17 cellular contexts compared by ENCODE assay signal in the genomic region with DNA sequence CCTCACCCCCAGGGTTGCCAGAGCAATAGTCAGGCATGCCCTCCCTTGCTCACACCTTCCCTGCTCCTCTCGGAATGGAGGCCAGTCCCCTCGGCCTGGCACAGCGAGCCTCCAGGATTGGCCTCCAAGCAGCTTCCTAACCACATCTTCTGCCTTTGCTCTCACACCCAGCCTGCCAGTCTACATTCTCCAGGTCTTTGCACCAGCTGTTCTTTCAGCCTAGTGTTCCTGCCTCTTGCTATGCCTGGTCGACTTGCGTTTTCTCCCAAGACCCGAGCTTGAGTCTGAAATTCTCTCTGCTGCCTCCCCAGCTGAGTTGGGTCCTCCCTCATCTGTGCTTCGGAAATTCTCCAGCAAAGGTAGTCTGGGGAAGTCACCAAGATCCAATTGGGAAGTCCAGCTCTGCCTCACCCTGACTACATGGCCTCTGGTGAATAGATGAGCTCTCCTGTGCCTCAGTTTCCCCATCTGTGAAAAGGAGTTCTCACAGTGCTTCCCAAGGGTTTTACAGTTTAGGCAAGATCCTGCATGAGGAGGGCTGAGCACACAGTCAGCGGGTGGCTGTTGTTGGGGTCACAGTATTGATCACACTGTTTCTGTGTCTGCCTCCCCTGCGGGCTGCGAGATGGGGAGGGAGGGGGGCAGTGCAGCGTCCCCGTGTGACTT. TPM values are rescaled to one million over a fixed set of nuclear protein-coding genes. Genes with fewer than 3 reads are reported as not detected.
DNase-seq lines count a peak whose midpoint lies in the region; ATAC-seq, FAIRE-seq and TF ChIP-seq lines count a peak whose summit lies in the region.
"Had no signal": no experiment of that assay in that cellular context is flagged by ENCODE, and none has a peak within 500 bp of the region (broad histone marks: within the 10 kb centered on the region; RNA-seq: fewer than 3 reads in every experiment).

No MANE protein-coding gene starts in this region.

- TF ChIP-seq RAD21 in K562 (CRISPR knock-in tag; conservative IDR thresholded peaks at IDR 0.05 in 1 of 2, IDR thresholded peaks at IDR 0.05 in 1 of 2): no peak

- BruUV-seq in K562 (replicated peaks; lab: Mats Ljungman, UMichigan): no TSS peak

- intact Hi-C loops in K562 (cut with micrococcal nuclease) (loop anchor here (2.0 to 10.0 kb wide), 2 partner anchors 53 to 339 kb away; no protein-coding TSS in a partner anchor), posterior vena cava (cut with DNase I) (loop anchor here (2.0 to 5.0 kb wide), 3 partner anchors 51 to 129 kb away; no protein-coding TSS in a partner anchor)

- no peaks in the 10 kb centered on the region for H3K9me3 Mint-ChIP-seq in immature natural killer cell
- no peaks in the 10 kb centered on the region for H3K9me3 Mint-ChIP-seq in osteocyte (ENCODE audit: unreplicated experiment)
- H3K9me3 Mint-ChIP-seq: CD4-positive, alpha-beta memory T cell; T-helper 1 cell treated with Interleukin-12 subunit alpha and Interleukin-12 subunit beta and Interleukin-4 antibody, amounts not matched to agents 30 μg/mL and 1 μg/mL, for 36 hours had no signal

- no peak overlapping the region for H3K4me2 ChIP-seq in K562 (ENCODE audit: insufficient read depth, low read length)

- H2AFZ ChIP-seq in K562 (ENCODE audit: low read depth, low read length): 0 out of 2 replicates have a peak overlapping the region, but pooled peaks have one; percentile 27

- H3K27me3 ChIP-seq in K562 (ENCODE audit: control insufficient read depth in 2 of 2, insufficient read depth in 2 of 2, low read length in 2 of 2): no peaks in the 10 kb centered on the region
- H3K27me3 ChIP-seq: MG63 had no signal

- CTCF ChIA-PET in K562 (lab: Yijun Ruan, JAX; ENCODE audit: low intra/inter-chr PET ratio): interaction anchor here (3.7 kb wide), 1 partner anchor 129 kb away, joined by 81 read pairs; no protein-coding TSS in a partner anchor

- H3K27me3 Mint-ChIP-seq in immature natural killer cell (ENCODE audit: low read depth in 3 of 3): peaks cover 1 to 14% (median 8%) of the 10 kb centered on the region in 3 donors
- no peaks in the 10 kb centered on the region for H3K27me3 Mint-ChIP-seq in osteocyte (ENCODE audit: unreplicated experiment)

- H3K9me1 ChIP-seq in K562 (ENCODE audit: control insufficient read depth, insufficient read depth, low read length): no peaks in the 10 kb centered on the region

- H3K36me3 Mint-ChIP-seq in immature natural killer cell: no peaks in the 10 kb centered on the region
- no peaks in the 10 kb centered on the region for H3K36me3 Mint-ChIP-seq in osteocyte (ENCODE audit: unreplicated experiment)
- H3K36me3 Mint-ChIP-seq: activated naive CD8-positive, alpha-beta T cell; CD4-positive, alpha-beta memory T cell had no signal

- H3K4me3 Mint-ChIP-seq in immature natural killer cell (peak overlapping the region; percentile 8 to 63 (median 45)), osteocyte (ENCODE audit: unreplicated experiment) (no peak overlapping the region)
- H3K4me3 Mint-ChIP-seq: activated naive CD8-positive, alpha-beta T cell; CD4-positive, alpha-beta memory T cell; T-helper 1 cell treated with Interleukin-12 subunit alpha and Interleukin-12 subunit beta and Interleukin-4 antibody, amounts not matched to agents 30 μg/mL and 1 μg/mL, for 36 hours had no signal

- TF ChIP-seq POLR2A in K562 (conservative IDR thresholded peaks at IDR 0.05): no peak

- H4K20me1 ChIP-seq in K562 (replicated peaks; ENCODE audit: control insufficient read depth, insufficient read depth, low read length): no peaks in the 10 kb centered on the region

- no peak for TF ChIP-seq EP300 in K562 (IDR thresholded peaks at IDR 0.05; ENCODE audit: low read length)

- WGBS in K562 (ENCODE audit: insufficient coverage, low coverage, missing lambda C conversion rate): 48% methylated on average over 10 of the region's 12 CpGs

- TF ChIP-seq CTCF in K562 (IDR thresholded peaks at IDR 0.05 in 2 of 3, conservative IDR thresholded peaks at IDR 0.05 in 1 of 3; ENCODE audit: insufficient read depth in 2 of 3, low read depth in 1 of 3, low read length in 3 of 3) (no peak), osteocyte (IDR thresholded peaks at IDR 0.05) (no peak)

- POLR2A ChIA-PET in K562 (lab: Yijun Ruan, JAX): interaction anchor here (0.6 to 1.5 kb wide), 5 partner anchors 11 to 200 kb away, joined by 3 to 7 read pairs (median 3); no protein-coding TSS in a partner anchor

- no peak overlapping the region for H3K27ac ChIP-seq in K562 (ENCODE audit: extremely low read depth, low read depth, low read length)
- peak overlapping the region; percentile 93 for H3K27ac ChIP-seq in substantia nigra (ENCODE audit: low read depth, low read length, poor library complexity, severe bottlenecking)
- H3K27ac ChIP-seq: 22Rv1 had no signal

- peak; percentile 59 for DNase-seq in DMS 273 (lab: John Stamatoyannopoulos, UW; ENCODE audit: unreplicated experiment)
- no peak for DNase-seq in DMS 273 treated with DMSO at 0.1 percent for 48 hours (lab: John Stamatoyannopoulos, UW)
- no peak for DNase-seq in K562 (ENCODE audit: extremely low read depth in 1 of 4, low spot score in 3 of 4)
- DNase-seq in immature natural killer cell: no peak
- DNase-seq in substantia nigra (lab: John Stamatoyannopoulos, UW): no peak
- no peak for DNase-seq in posterior vena cava (ENCODE audit: low spot score)
- DNase-seq in activated CD4-positive, alpha-beta T cell treated with anti-CD3 and anti-CD28 coated beads, Interleukin-2, amount 50 U/mL, for 4 hours: no peak
- no peak for DNase-seq in osteocyte (ENCODE audit: extremely low spot score, unreplicated experiment)
- DNase-seq: islet precursor cell, MG63, NCI-H2029 treated with DMSO at 0.1 percent for 48 hours, NCI-H82 had no signal

- peaks cover 2 to 29% of the 10 kb centered on the region in 2 experiments; a peak in 3 of 5 replicates for H3K4me1 ChIP-seq in K562 (replicated peaks in 1 of 2; ENCODE audit: control insufficient read depth in 2 of 2, insufficient read depth in 2 of 2, low read length in 2 of 2)

- H3K36me3 ChIP-seq in K562 (ENCODE audit: control insufficient read depth, insufficient read depth, low read length): no peaks in the 10 kb centered on the region
- H3K36me3 ChIP-seq: MG63 had no signal

- H3K9ac ChIP-seq in K562 (ENCODE audit: insufficient read depth in 1 of 2, low read depth in 2 of 2, low read length in 2 of 2): peak overlapping the region in 1 of 2 experiments; percentile 57; a peak in 1 of 4 replicates

- ATAC-seq in K562: no peak

- in situ Hi-C loops in K562 (cut with MboI): loop anchor here (5.0 to 10.0 kb wide), 2 partner anchors 131 to 349 kb away; no protein-coding TSS in a partner anchor

- no peaks in the 10 kb centered on the region for H3K79me2 ChIP-seq in K562 (ENCODE audit: control insufficient read depth, insufficient read depth, low read length)

- peak; percentile 44 for FAIRE-seq in K562 (lab: Jason Lieb, UNC)
- FAIRE-seq: frontal cortex had no signal

- H3K4me3 ChIP-seq in K562: no peak overlapping the region
- H3K4me3 ChIP-seq: MG63 had no signal

- H3K9me3 ChIP-seq in K562 (replicated peaks; ENCODE audit: control insufficient read depth, insufficient read depth, low read depth, low read length): no peaks in the 10 kb centered on the region
- H3K9me3 ChIP-seq: MG63 had no signal

- H3K4me1 Mint-ChIP-seq in immature natural killer cell (peaks cover 21% of the 10 kb centered on the region in 2 donors), osteocyte (ENCODE audit: unreplicated experiment) (peaks cover 30% of the 10 kb centered on the region)

- H3K27ac Mint-ChIP-seq in immature natural killer cell (peak overlapping the region in 5 of 6 donors; percentile 6 to 77 (median 51)), osteocyte (ENCODE audit: unreplicated experiment) (no peak overlapping the region)
- H3K27ac Mint-ChIP-seq: activated naive CD8-positive, alpha-beta T cell; CD4-positive, alpha-beta memory T cell; T-helper 1 cell treated with Interleukin-12 subunit alpha and Interleukin-12 subunit beta and Interleukin-4 antibody, amounts not matched to agents 30 μg/mL and 1 μg/mL, for 36 hours had no signal

TF ChIP-seq in K562, 482 proteins besides CTCF, POLR2A, EP300 and RAD21:
- TF ChIP-seq ZNF830 (CRISPR knock-in tag; IDR thresholded peaks at IDR 0.05): no peak
- no peak for TF ChIP-seq RBM22 (IDR thresholded peaks at IDR 0.05; ENCODE audit: low read depth, low read length, poor library complexity, severe bottlenecking)
- peak; percentile 26 for TF ChIP-seq ZFP36 (IDR thresholded peaks at IDR 0.05; ENCODE audit: low read depth, low read length, partially characterized antibody)
- no peak for TF ChIP-seq ARID1B (IDR thresholded peaks at IDR 0.05)
- TF ChIP-seq ZNF589 (CRISPR knock-in tag; IDR thresholded peaks at IDR 0.05; ENCODE audit: low read depth): no peak

RNA-seq across cellular contexts. Expression of gene PSD2, which starts 31.9 kb away (rescaled TPM):
- 0.09 TPM in 2 replicates for total RNA-seq in K562 (2011; cell fraction: chromatin; rRNA removed; ENCODE audit: low replicate concordance)
- total RNA-seq in K562 (2011; cell fraction: nucleolus; rRNA removed): under 0.01 TPM in 1 of 2 replicates, not detected in the other
- total RNA-seq in K562 (2011; cell fraction: nucleoplasm; rRNA removed): not detected in 2 replicates
- total RNA-seq in K562 (2014; rRNA removed) (0.09 TPM in 1 of 2 replicates, not detected in the other), K562 (2014; rRNA removed; fragmentation: Illumina TruSeq; extraction: Trizol) (not detected in 2 replicates), K562 (2015; rRNA removed; fragmentation: Illumina TruSeq; extraction: Trizol) (not detected in 2 replicates), K562 (2021) (0.04 and 0.07 TPM in 2 replicates), posterior vena cava (under 1 TPM; 0.14 TPM), osteocyte (0.57 and 0.62 TPM in 2 replicates)
- polyA plus RNA-seq in K562 (2011; rRNA removed) (0.04 and 0.11 TPM in 2 replicates), K562 (2014; fragmentation: Illumina TruSeq; extraction: Trizol) (0.01 TPM in 1 of 2 replicates, not detected in the other), K562 (2014; fragmentation: Nextera tagmentation; extraction: Ambion mirVana) (not detected), K562 (2014; rRNA removed) (0.01 TPM in 1 of 2 replicates, not detected in the other), immature natural killer cell (under 1 TPM in 1 of 3 donors, not detected in 2; 0.14 TPM)
- polyA plus RNA-seq in K562 (2011; cell fraction: cytosol; rRNA removed): 0.09 TPM in 1 of 2 replicates, not detected in the other
- polyA plus RNA-seq in K562 (2011; cell fraction: nucleus; rRNA removed): 0.18 and 0.29 TPM in 2 replicates
- 0.01 and 0.06 TPM in 2 replicates for polyA plus RNA-seq in K562 (2012)
- polyA minus RNA-seq in K562 (2011; rRNA and poly(A)+ RNA removed): 0.03 TPM in 1 of 2 replicates, not detected in the other
- polyA minus RNA-seq in K562 (2011; cell fraction: cytosol; rRNA and poly(A)+ RNA removed): not detected in 2 replicates
- 0.11 TPM in 1 of 2 replicates, not detected in the other for polyA minus RNA-seq in K562 (2011; cell fraction: nucleus; rRNA and poly(A)+ RNA removed)
- total RNA-seq: CD4-positive, alpha-beta memory T cell had no signal
- polyA plus RNA-seq: CD4-positive, alpha-beta memory T cell had no signal
